ENCODE assay signal across 15 cellular contexts in genomic region chr13:44296856-44297255, GRCh38.
"Had no signal": no experiment of that assay in that cellular context is flagged by ENCODE, and none has a peak within 500 bp of the region (broad histone marks: within the 10 kb centered on the region; RNA-seq: fewer than 3 reads in every experiment).

No MANE protein-coding gene starts in this region.

- H3K36me3 ChIP-seq: esophagus muscularis mucosa, ovary, tibial artery had no signal

- H3K27ac Mint-ChIP-seq: activated CD4-positive, alpha-beta T cell treated with anti-CD3 and anti-CD28 coated beads, Interleukin-2, amount 10 ng/mL, durations not matched to agents 7 days and 5 days; activated naive CD8-positive, alpha-beta T cell treated with anti-CD3 and anti-CD28 coated beads, Interleukin-2, amount 50 U/mL, for 24 hours; activated T-helper 1 cell treated with anti-CD3 and anti-CD28 coated beads, Interleukin-12 subunit alpha, Interleukin-12 subunit beta, Interleukin-2, Interleukin-4 antibody, amounts not matched to agents 30 ng/mL and 10 ng/mL and 1 ng/mL, durations not matched to agents 14 hours and 24 hours and 36 hours; stimulated activated memory B cell treated with anti-CD40 and anti-IgM and Interleukin-4, amounts not matched to agents 10 μg/mL and 1 μg/mL and 100 μg/mL, for 72 hours had no signal

- H3K27me3 ChIP-seq: esophagus muscularis mucosa, ovary, tibial artery had no signal

- H3K4me3 ChIP-seq: coronary artery, esophagus muscularis mucosa, lung, ovary, tibial artery had no signal

- H3K27me3 Mint-ChIP-seq: activated CD4-positive, alpha-beta T cell treated with anti-CD3 and anti-CD28 coated beads, Interleukin-2, amount 10 ng/mL, durations not matched to agents 7 days and 5 days had no signal

- H3K9me3 ChIP-seq: esophagus muscularis mucosa, ovary, tibial artery had no signal

- H3K27ac ChIP-seq: esophagus muscularis mucosa, ovary had no signal

- H3K4me3 Mint-ChIP-seq: activated CD4-positive, alpha-beta T cell treated with anti-CD3 and anti-CD28 coated beads, Interleukin-2, amount 10 ng/mL, durations not matched to agents 7 days and 5 days; activated naive CD8-positive, alpha-beta T cell treated with anti-CD3 and anti-CD28 coated beads, Interleukin-2, amount 50 U/mL, for 24 hours; activated T-helper 1 cell treated with anti-CD3 and anti-CD28 coated beads, Interleukin-12 subunit alpha, Interleukin-12 subunit beta, Interleukin-2, Interleukin-4 antibody, amounts not matched to agents 30 ng/mL and 10 ng/mL and 1 ng/mL, durations not matched to agents 14 hours and 24 hours and 36 hours; stimulated activated memory B cell treated with anti-CD40 and anti-IgM and Interleukin-4, amounts not matched to agents 10 μg/mL and 1 μg/mL and 100 μg/mL, for 72 hours had no signal

- ATAC-seq: activated naive CD8-positive, alpha-beta T cell treated with anti-CD3 and anti-CD28 coated beads, Interleukin-2, amount 50 U/mL, for 24 hours; stimulated activated memory B cell treated with anti-CD40 and anti-IgM and Interleukin-4, amounts not matched to agents 10 μg/mL and 1 μg/mL and 100 μg/mL, for 72 hours had no signal

- DNase-seq: activated CD4-positive, alpha-beta T cell treated with anti-CD3 and anti-CD28 coated beads, Interleukin-2, amount 10 ng/mL, durations not matched to agents 7 days and 5 days; activated CD8-positive, alpha-beta memory T cell treated with anti-CD3 and anti-CD28 coated beads for 24 hours; activated naive CD4-positive, alpha-beta T cell; activated naive CD8-positive, alpha-beta T cell treated with anti-CD3 and anti-CD28 coated beads, Interleukin-2, amount 50 U/mL, for 24 hours; effector CD4-positive, alpha-beta T cell; midbrain; ovary; stimulated activated CD4-positive, alpha-beta T cell treated with anti-CD3 and anti-CD28 coated beads, Interleukin-2, amount 100 ng/mL, for 48 hours; T-helper 9 cell; tibial artery had no signal

- H3K36me3 Mint-ChIP-seq: stimulated activated memory B cell treated with anti-CD40 and anti-IgM and Interleukin-4, amounts not matched to agents 10 μg/mL and 1 μg/mL and 100 μg/mL, for 72 hours had no signal
